11 cellular contexts compared by ENCODE assay signal in the genomic region with DNA sequence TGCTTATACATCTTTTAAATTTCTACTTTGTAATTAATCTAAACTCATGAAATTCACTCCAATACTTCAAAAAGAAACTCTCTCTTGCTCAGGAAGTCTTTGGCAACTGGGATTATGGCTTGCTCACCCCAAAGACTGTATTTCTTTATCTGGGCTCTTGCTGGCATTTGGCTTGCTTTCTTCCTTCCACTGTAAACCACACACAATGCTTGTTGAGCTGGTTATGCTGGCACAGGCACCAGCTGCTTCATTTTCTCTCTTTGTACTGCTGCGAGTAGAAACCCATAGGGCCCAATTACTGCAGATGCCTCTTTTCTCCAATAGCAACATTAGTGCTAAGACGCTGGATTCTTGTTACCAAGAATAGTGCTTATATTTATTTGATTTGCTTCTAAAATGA. TPM values are rescaled to one million over a fixed set of nuclear protein-coding genes. Genes with fewer than 3 reads are reported as not detected.
A peak's percentile ranks its signal among the peaks of the same experiment; 100 is the strongest.
DNase-seq lines count a peak whose midpoint lies in the region; ATAC-seq and TF ChIP-seq lines count a peak whose summit lies in the region.
"Had no signal": no experiment of that assay in that cellular context is flagged by ENCODE, and none has a peak within 500 bp of the region (broad histone marks: within the 10 kb centered on the region; RNA-seq: fewer than 3 reads in every experiment).

No MANE protein-coding gene starts in this region.

- H3K27me3 ChIP-seq in A673 (replicated peaks; ENCODE audit: insufficient read depth, low read depth, low read length, poor library complexity) (no peaks in the 10 kb centered on the region), colonic mucosa (no peaks in the 10 kb centered on the region)

- POLR2A ChIA-PET in A673 (lab: Charles Lee; ENCODE audit: low non-redundant PET) = no interaction called here

- TF ChIP-seq CTCF in A673 (conservative IDR thresholded peaks at IDR 0.05; ENCODE audit: low read depth, low read length) (no peak), colonic mucosa (IDR thresholded peaks at IDR 0.05) (no peak)

- ATAC-seq in HG03520 (IDR thresholded peaks at IDR 0.05; ENCODE audit: unreplicated experiment) (no peak), HG03139 (IDR thresholded peaks at IDR 0.05; ENCODE audit: unreplicated experiment) (no peak)

- no peak overlapping the region for H3K9ac ChIP-seq in colonic mucosa (ENCODE audit: low read depth in 2 of 2, low read length in 2 of 2)

- DNase-seq in A673 (ENCODE audit: low spot score) (peak; percentile 39), M059J (ENCODE audit: low read depth) (peak; percentile 45), NCI-H524 (lab: John Stamatoyannopoulos, UW) (peak; percentile 27 to 80), erythroblast (lab: John Stamatoyannopoulos, UW) (peak; percentile 36 to 39), hypothalamus (lab: John Stamatoyannopoulos, UW) (no peak), colonic mucosa (no peak)
- DNase-seq: endodermal cell, H9, SW 1271 had no signal

- H3K4me3 ChIP-seq in A673 (ENCODE audit: low read depth, low read length, poor library complexity, severe bottlenecking) = no peak overlapping the region
- no peak overlapping the region for H3K4me3 ChIP-seq in colonic mucosa

- H3K9me3 ChIP-seq in A673 (ENCODE audit: low read depth, low read length, poor library complexity, severe bottlenecking) = no peaks in the 10 kb centered on the region
- H3K9me3 ChIP-seq in colonic mucosa = no peaks in the 10 kb centered on the region

- no peak overlapping the region for H3K27ac ChIP-seq in A673 (ENCODE audit: low read depth, low read length, poor library complexity, severe bottlenecking)
- no peak overlapping the region for H3K27ac ChIP-seq in colonic mucosa

- no peak for TF ChIP-seq POLR2A in erythroblast (IDR thresholded peaks at IDR 0.05; ENCODE audit: low read length)

- BruUV-seq in A673 (replicated peaks; lab: Mats Ljungman, UMichigan) = no TSS peak

- H3K4me1 ChIP-seq in A673 (ENCODE audit: insufficient read depth, low read length, poor library complexity, severe bottlenecking) (peaks cover 27% of the 10 kb centered on the region), colonic mucosa (no peaks in the 10 kb centered on the region)

- intact Hi-C loops in A673 (cut with micrococcal nuclease; ENCODE audit: unreplicated experiment) = no loop called here
- intact Hi-C loops in colonic mucosa (cut with DNase I) = no loop called here

- CTCF ChIA-PET in A673 (lab: Charles Lee) = interaction anchor here (1.2 kb wide), 1 partner anchor 9 kb away, joined by 3 read pairs; no protein-coding TSS in a partner anchor

- H3K36me3 ChIP-seq in A673 (ENCODE audit: insufficient read depth, low read length, poor library complexity, severe bottlenecking) = no peaks in the 10 kb centered on the region
- H3K36me3 ChIP-seq in colonic mucosa = no peaks in the 10 kb centered on the region

RNA-seq across cellular contexts. Expression of gene SLC38A11, which starts 51.4 kb away (rescaled TPM):
- total RNA-seq in A673 (2021) (not detected in 2 replicates), colonic mucosa (1 to 10 TPM; 1.5 to 3.0 TPM)
- total RNA-seq in M059J (2014; rRNA removed; shearing (Covaris generic)) = 0.44 and 0.62 TPM in 2 replicates
- total RNA-seq: endodermal cell, H9 had no signal

Comparison
In these comparisons a context has a peak if more than half of its experiments do, and no peak if none do; other contexts are left out.
1. DNase-seq: peak in A673 (single experiment), M059J (single experiment), NCI-H524 (2 of 2) and erythroblast (2 of 2); none in hypothalamus (0 of 51) and colonic mucosa (single experiment).